Comparison of ENCODE assay signal across 22 cellular contexts in the genomic region with DNA sequence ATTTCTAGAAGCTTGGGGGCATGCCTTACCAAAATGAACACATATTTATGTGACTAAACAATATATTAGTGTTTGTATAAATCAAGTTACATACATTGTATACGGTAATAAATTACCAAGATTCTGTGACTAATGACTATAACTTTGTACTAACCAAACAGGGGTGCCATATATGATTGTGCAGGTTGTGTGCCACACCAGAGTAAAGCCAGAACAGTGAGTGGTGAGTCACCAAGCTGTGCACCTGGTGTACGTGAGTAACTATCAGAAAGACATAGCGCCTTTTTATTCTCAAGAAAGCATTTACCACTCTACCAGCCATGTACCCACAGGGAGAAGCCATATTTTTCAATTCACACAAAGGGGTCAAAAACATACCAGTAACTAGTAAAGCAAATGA.
"Had no signal": no experiment of that assay in that cellular context is flagged by ENCODE, and none has a peak within 500 bp of the region (broad histone marks: within the 10 kb centered on the region; RNA-seq: fewer than 3 reads in every experiment).

No MANE protein-coding gene starts in this region.

- ATAC-seq: esophagus mucosa, gastroesophageal sphincter, left cardiac atrium, lower lobe of right lung had no signal

- H3K36me3 ChIP-seq: gastroesophageal sphincter, left ventricle myocardium inferior, lower lobe of right lung, sigmoid colon, stomach, thoracic aorta had no signal

- H3K27me3 ChIP-seq: gastroesophageal sphincter, sigmoid colon, stomach had no signal

- H3K4me1 ChIP-seq: gastroesophageal sphincter, left ventricle myocardium inferior, lower lobe of right lung, sigmoid colon had no signal

- H3K9me3 ChIP-seq: gastroesophageal sphincter, left ventricle myocardium inferior, lower lobe of right lung, sigmoid colon, stomach, thoracic aorta had no signal

- H3K4me3 ChIP-seq: dorsolateral prefrontal cortex, gastroesophageal sphincter, left ventricle myocardium inferior, lower lobe of right lung, sigmoid colon, skin epidermis, stomach, thoracic aorta had no signal

- DNase-seq: cortex of kidney; dorsolateral prefrontal cortex; effector CD8-positive, alpha-beta T cell; glutamatergic neuron; immature natural killer cell; kidney; left cardiac atrium; left ventricle myocardium inferior; lower lobe of right lung; mesenchymal stem cell; naive B cell; posterior cingulate gyrus; sigmoid colon; stimulated activated CD4-positive, alpha-beta T cell treated with anti-CD3 and anti-CD28 coated beads, Interleukin-2, amount 100 ng/mL, for 24 hours; stimulated activated naive CD4-positive, alpha-beta T cell; stomach; substantia nigra; trophoblast cell had no signal

- H3K27ac ChIP-seq: dorsolateral prefrontal cortex, gastroesophageal sphincter, left ventricle myocardium inferior, lower lobe of right lung, sigmoid colon, skin epidermis, stomach, thoracic aorta had no signal
